ENCODE assay signal across 8 cellular contexts in the genomic region with DNA sequence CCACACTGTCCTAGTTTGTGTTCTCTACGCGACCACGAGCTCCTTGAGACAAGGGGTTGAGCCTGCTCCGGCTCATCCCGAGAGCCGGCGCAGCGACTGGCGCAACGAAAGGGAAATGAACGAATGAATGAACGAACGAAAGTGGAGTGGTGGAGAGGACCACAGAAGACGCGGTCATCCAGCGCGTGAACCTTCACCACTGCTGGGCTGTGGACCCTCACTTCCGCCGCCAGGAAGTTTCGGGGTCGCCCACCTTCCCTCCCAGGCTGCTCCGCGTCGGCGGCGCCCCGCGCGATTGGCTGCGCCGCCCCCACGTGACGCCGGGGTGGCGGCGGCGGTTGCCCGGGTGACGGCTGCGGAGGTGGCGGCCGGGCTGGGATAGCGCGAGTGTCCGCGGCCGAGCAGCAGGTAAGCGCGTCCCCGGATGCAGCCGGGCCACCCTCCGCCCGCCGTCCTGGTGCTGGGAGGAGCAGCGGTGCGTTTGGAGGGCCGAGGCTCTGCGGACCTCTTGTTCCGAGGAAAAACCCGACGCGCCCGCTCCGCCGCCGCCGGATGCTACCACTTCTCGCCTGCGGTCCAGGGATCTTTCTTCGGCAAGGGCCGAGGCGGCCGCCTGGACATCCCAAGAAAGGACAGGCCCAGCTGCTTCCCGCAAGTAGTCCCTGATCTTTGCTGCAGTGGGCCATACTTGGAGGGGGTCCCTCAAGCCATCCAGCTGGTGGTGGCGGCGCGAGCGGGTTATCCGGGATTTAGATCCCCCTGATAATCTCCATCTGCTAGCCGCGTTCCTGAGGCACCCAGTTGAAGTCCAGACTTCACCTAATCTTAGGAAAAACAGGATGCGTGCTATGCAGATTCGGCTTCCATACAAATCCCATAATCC. TPM values are rescaled to one million over a fixed set of nuclear protein-coding genes. Genes with fewer than 3 reads are reported as not detected.
DNase-seq lines count a peak whose midpoint lies in the region; ATAC-seq lines count a peak whose summit lies in the region.

A gene with protein sequence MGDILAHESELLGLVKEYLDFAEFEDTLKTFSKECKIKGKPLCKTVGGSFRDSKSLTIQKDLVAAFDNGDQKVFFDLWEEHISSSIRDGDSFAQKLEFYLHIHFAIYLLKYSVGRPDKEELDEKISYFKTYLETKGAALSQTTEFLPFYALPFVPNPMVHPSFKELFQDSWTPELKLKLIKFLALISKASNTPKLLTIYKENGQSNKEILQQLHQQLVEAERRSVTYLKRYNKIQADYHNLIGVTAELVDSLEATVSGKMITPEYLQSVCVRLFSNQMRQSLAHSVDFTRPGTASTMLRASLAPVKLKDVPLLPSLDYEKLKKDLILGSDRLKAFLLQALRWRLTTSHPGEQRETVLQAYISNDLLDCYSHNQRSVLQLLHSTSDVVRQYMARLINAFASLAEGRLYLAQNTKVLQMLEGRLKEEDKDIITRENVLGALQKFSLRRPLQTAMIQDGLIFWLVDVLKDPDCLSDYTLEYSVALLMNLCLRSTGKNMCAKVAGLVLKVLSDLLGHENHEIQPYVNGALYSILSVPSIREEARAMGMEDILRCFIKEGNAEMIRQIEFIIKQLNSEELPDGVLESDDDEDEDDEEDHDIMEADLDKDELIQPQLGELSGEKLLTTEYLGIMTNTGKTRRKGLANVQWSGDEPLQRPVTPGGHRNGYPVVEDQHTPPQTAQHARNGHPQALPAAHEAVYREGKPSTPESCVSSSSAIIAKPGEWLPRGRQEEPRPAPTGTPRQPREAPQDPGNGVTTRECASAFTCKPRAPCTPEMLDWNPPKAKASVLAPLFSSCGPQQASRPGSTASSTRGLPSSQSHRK (plus strand): TSS at position 341 of the 883 bp plus-strand sequence. CDS start 7,608 bp downstream, outside the sequence.

- H3K4me3 ChIP-seq in CD4-positive, CD25-positive, alpha-beta regulatory T cell (ENCODE audit: low read depth, low read length): peak within 1 kb of the TSS; percentile 92
- peak within 1 kb of the TSS; percentile 100 for H3K4me3 ChIP-seq in effector memory CD4-positive, alpha-beta T cell (ENCODE audit: insufficient read depth, low read depth, low read length, poor library complexity, severe bottlenecking)

- no peak within 1 kb of the TSS for H3K27ac ChIP-seq in CD4-positive, CD25-positive, alpha-beta regulatory T cell (ENCODE audit: insufficient read depth, low read length, poor library complexity, severe bottlenecking)
- no peak within 1 kb of the TSS for H3K27ac ChIP-seq in effector memory CD4-positive, alpha-beta T cell (ENCODE audit: insufficient read depth, low read length, poor library complexity, severe bottlenecking)

- H3K4me1 Mint-ChIP-seq in CD4-positive, CD25-positive, alpha-beta regulatory T cell: peaks cover 0 to 15% (median 3%) of the 10 kb centered on the region in 4 donors

- H3K9me3 ChIP-seq in CD4-positive, CD25-positive, alpha-beta regulatory T cell (ENCODE audit: control insufficient read depth in 2 of 2, low read length in 2 of 2): no peaks in the 10 kb centered on the region
- no peaks in the 10 kb centered on the region for H3K9me3 ChIP-seq in effector memory CD4-positive, alpha-beta T cell (ENCODE audit: control insufficient read depth, low read length)

- peak within 1 kb of the TSS; percentile 91 to 97 (median 92) for H3K4me3 Mint-ChIP-seq in CD4-positive, CD25-positive, alpha-beta regulatory T cell

- peak within 1 kb of the TSS in 2 of 3 donors; percentile 31 to 83 for H3K27ac Mint-ChIP-seq in CD4-positive, CD25-positive, alpha-beta regulatory T cell

- peak; percentile 61 to 73 (median 65) for DNase-seq in CD4-positive, CD25-positive, alpha-beta regulatory T cell
- DNase-seq in NCI-H82 treated with DMSO at 0.1 percent for 48 hours (lab: John Stamatoyannopoulos, UW; ENCODE audit: unreplicated experiment): peak; percentile 92
- DNase-seq in activated CD8-positive, alpha-beta memory T cell treated with anti-CD3 and anti-CD28 coated beads for 1 hour (ENCODE audit: extremely low read depth in 1 of 2, low read depth in 1 of 2): peak; percentile 34 to 68
- DNase-seq in effector memory CD4-positive, alpha-beta T cell: peak; percentile 36 to 52 (median 49)
- peak; percentile 69 for DNase-seq in medulla oblongata (ENCODE audit: extremely low spot score)
- DNase-seq in stimulated activated CD4-positive, alpha-beta T cell treated with anti-CD3 and anti-CD28 coated beads, TNF-alpha, amount 100 ng/mL, for 4 hours (ENCODE audit: low read depth in 3 of 3): peak; percentile 48 to 68 (median 56)

- H3K36me3 ChIP-seq in CD4-positive, CD25-positive, alpha-beta regulatory T cell (ENCODE audit: control insufficient read depth, insufficient read depth, low read length): no peaks in the 10 kb centered on the region
- H3K36me3 ChIP-seq in effector memory CD4-positive, alpha-beta T cell (ENCODE audit: control insufficient read depth, insufficient read depth, low read length): no peaks in the 10 kb centered on the region

- H3K36me3 Mint-ChIP-seq in CD4-positive, CD25-positive, alpha-beta regulatory T cell: no peaks in the 10 kb centered on the region

- peaks cover 13% of the 10 kb centered on the region for H3K4me1 ChIP-seq in CD4-positive, CD25-positive, alpha-beta regulatory T cell (ENCODE audit: control insufficient read depth, insufficient read depth, low read length, poor library complexity, severe bottlenecking)
- peaks cover 4% of the 10 kb centered on the region for H3K4me1 ChIP-seq in effector memory CD4-positive, alpha-beta T cell (ENCODE audit: control insufficient read depth, insufficient read depth, low read length, poor library complexity, severe bottlenecking)

- peak; percentile 85 to 94 for ATAC-seq in CD4-positive, CD25-positive, alpha-beta regulatory T cell (ENCODE audit: low read depth in 2 of 2)
- ATAC-seq in GM19351 (IDR thresholded peaks at IDR 0.05; ENCODE audit: unreplicated experiment) (peak; percentile 98), HG03460 (IDR thresholded peaks at IDR 0.05; ENCODE audit: unreplicated experiment) (peak; percentile 97)

- H3K9me3 Mint-ChIP-seq in CD4-positive, CD25-positive, alpha-beta regulatory T cell: peaks cover 0 to 3% (median 0%) of the 10 kb centered on the region in 7 donors

- peaks cover 62% of the 10 kb centered on the region for H3K27me3 Mint-ChIP-seq in CD4-positive, CD25-positive, alpha-beta regulatory T cell

- peaks cover 5% of the 10 kb centered on the region for H3K27me3 ChIP-seq in CD4-positive, CD25-positive, alpha-beta regulatory T cell (ENCODE audit: control insufficient read depth, insufficient read depth, low read length)
- H3K27me3 ChIP-seq in effector memory CD4-positive, alpha-beta T cell (replicated peaks; ENCODE audit: control insufficient read depth, insufficient read depth, low read length, poor library complexity, severe bottlenecking): no peaks in the 10 kb centered on the region

RNA-seq across cellular contexts. Expression of the gene that starts here (rescaled TPM):
- 0.15 TPM for total RNA-seq in CD4-positive, CD25-positive, alpha-beta regulatory T cell
- under 1 TPM in 2 of 4 donors, not detected in 2; 0.11 to 0.92 TPM for polyA plus RNA-seq in CD4-positive, CD25-positive, alpha-beta regulatory T cell

Comparison
In these comparisons a context has a peak if more than half of its experiments do, and no peak if none do; other contexts are left out.
1. Peak in DNase-seq, ATAC-seq and H3K4me3 ChIP-seq in CD4-positive, CD25-positive, alpha-beta regulatory T cell; RNA of the gene not detected or under 1 TPM.